In genomic region chr4:2790583-2791517, GRCh38 we compare ENCODE assay signal across 13 cellular contexts. TPM values are rescaled to one million over a fixed set of nuclear protein-coding genes. Genes with fewer than 3 reads are reported as not detected.
DNase-seq lines count a peak whose midpoint lies in the region; ATAC-seq, FAIRE-seq and TF ChIP-seq lines count a peak whose summit lies in the region.
"Had no signal": no experiment of that assay in that cellular context is flagged by ENCODE, and none has a peak within 500 bp of the region (broad histone marks: within the 10 kb centered on the region; RNA-seq: fewer than 3 reads in every experiment).

No MANE protein-coding gene starts in this region.

- WGBS in hepatocyte (ENCODE audit: low lambda C conversion rate, missing lambda C conversion rate): 88% methylated on average over 19 of the region's 19 CpGs
- WGBS in small intestine, 3 donors: 71 to 75% (median 72%) methylated on average over 17 to 19 of the region's 19 CpGs

- FAIRE-seq in small intestine (lab: Jason Lieb, UNC): no peak
- FAIRE-seq: RCC 7860 had no signal

- peak; percentile 41 for DNase-seq in activated CD8-positive, alpha-beta memory T cell treated with anti-CD3 and anti-CD28 coated beads, Interleukin-2, amount 10 ng/mL, durations not matched to agents 7 days and 5 days
- DNase-seq in activated CD8-positive, alpha-beta memory T cell treated with anti-CD3 and anti-CD28 coated beads for 24 hours: no peak
- no peak for DNase-seq in T-cell
- peak; percentile 5 for DNase-seq in hepatocyte (ENCODE audit: low spot score)
- peak; percentile 3 to 50 for DNase-seq in stimulated activated effector memory CD8-positive, alpha-beta T cell treated with anti-CD3 and anti-CD28 coated beads, Interleukin-12 subunit alpha, Interleukin-12 subunit beta, amount 100 ng/mL, for 72 hours (ENCODE audit: low spot score in 2 of 2)
- DNase-seq in type B pancreatic cell (ENCODE audit: extremely low spot score, unreplicated experiment): no peak
- no peak for DNase-seq in iPS-NIHi11 (ENCODE audit: low spot score)
- no peak for DNase-seq in small intestine
- DNase-seq: activated CD4-positive, alpha-beta T cell treated with anti-CD3 and anti-CD28 coated beads for 1 hour; effector CD8-positive, alpha-beta T cell; NCI-H2029 treated with DMSO at 0.1 percent for 48 hours; stimulated activated CD4-positive, alpha-beta T cell treated with anti-CD3 and anti-CD28 coated beads, Interleukin-15, amount 100 ng/mL, for 24 hours had no signal

- peaks cover 13% of the 10 kb centered on the region for H3K79me2 ChIP-seq in hepatocyte

- H3K9me2 ChIP-seq in hepatocyte (replicated peaks; ENCODE audit: insufficient read depth): no peaks in the 10 kb centered on the region

- H3K27me3 Mint-ChIP-seq in activated CD8-positive, alpha-beta memory T cell treated with anti-CD3 and anti-CD28 coated beads, Interleukin-2, amount 10 ng/mL, durations not matched to agents 7 days and 5 days: no peaks in the 10 kb centered on the region
- H3K27me3 Mint-ChIP-seq in T-cell: no peaks in the 10 kb centered on the region
- no peaks in the 10 kb centered on the region for H3K27me3 Mint-ChIP-seq in type B pancreatic cell

- H3K4me3 ChIP-seq in hepatocyte (no peak overlapping the region), small intestine (ENCODE audit: low read depth in 1 of 2, low read length in 2 of 2) (no peak overlapping the region)

- H2AFZ ChIP-seq in hepatocyte: no peak overlapping the region

- CTCF ChIA-PET in activated CD8-positive, alpha-beta memory T cell treated with anti-CD3 and anti-CD28 coated beads, Interleukin-2, amount 10 ng/mL, durations not matched to agents 7 days and 5 days (lab: Charles Lee): no interaction called here
- CTCF ChIA-PET in T-cell (lab: Charles Lee): no interaction called here

- no peaks in the 10 kb centered on the region for H3K36me3 Mint-ChIP-seq in activated CD8-positive, alpha-beta memory T cell treated with anti-CD3 and anti-CD28 coated beads, Interleukin-2, amount 10 ng/mL, durations not matched to agents 7 days and 5 days
- no peaks in the 10 kb centered on the region for H3K36me3 Mint-ChIP-seq in T-cell
- peaks cover 13% of the 10 kb centered on the region for H3K36me3 Mint-ChIP-seq in stimulated activated effector memory CD8-positive, alpha-beta T cell treated with anti-CD3 and anti-CD28 coated beads, Interleukin-12 subunit alpha, Interleukin-12 subunit beta, amount 100 ng/mL, for 72 hours
- H3K36me3 Mint-ChIP-seq in type B pancreatic cell: no peaks in the 10 kb centered on the region

- H3K27ac Mint-ChIP-seq in activated CD8-positive, alpha-beta memory T cell treated with anti-CD3 and anti-CD28 coated beads, Interleukin-2, amount 10 ng/mL, durations not matched to agents 7 days and 5 days: no peak overlapping the region
- H3K27ac Mint-ChIP-seq in T-cell (peak overlapping the region; percentile 65 to 84), type B pancreatic cell (no peak overlapping the region)
- H3K27ac Mint-ChIP-seq in stimulated activated effector memory CD8-positive, alpha-beta T cell treated with anti-CD3 and anti-CD28 coated beads, Interleukin-12 subunit alpha, Interleukin-12 subunit beta, amount 100 ng/mL, for 72 hours: peak overlapping the region; percentile 71

- no peak overlapping the region for H3K27ac ChIP-seq in hepatocyte
- H3K27ac ChIP-seq in small intestine (ENCODE audit: low read depth in 1 of 2, low read length in 1 of 2): no peak overlapping the region

- H3K9me3 ChIP-seq in hepatocyte (ENCODE audit: low read depth) (no peaks in the 10 kb centered on the region), small intestine (ENCODE audit: control insufficient read depth, low read depth) (no peaks in the 10 kb centered on the region)

- POLR2A ChIA-PET in T-cell (lab: Charles Lee): no interaction called here

- no peaks in the 10 kb centered on the region for H4K20me1 ChIP-seq in hepatocyte (ENCODE audit: insufficient read depth, poor library complexity, severe bottlenecking)

- H3K4me1 ChIP-seq in hepatocyte (ENCODE audit: insufficient read depth) (peaks cover 21% of the 10 kb centered on the region), small intestine (ENCODE audit: control insufficient read depth in 2 of 2, insufficient read depth in 1 of 2, low read depth in 1 of 2, low read length in 1 of 2) (peaks cover 8 to 15% of the 10 kb centered on the region in 2 donors)

- H3K36me3 ChIP-seq in hepatocyte (replicated peaks; ENCODE audit: insufficient read depth, low read depth) (no peaks in the 10 kb centered on the region), small intestine (ENCODE audit: control insufficient read depth in 2 of 2, insufficient read depth in 2 of 2, low read length in 2 of 2) (no peaks in the 10 kb centered on the region)

- H3K4me2 ChIP-seq in hepatocyte: no peak overlapping the region

- H3K4me1 Mint-ChIP-seq in activated CD8-positive, alpha-beta memory T cell treated with anti-CD3 and anti-CD28 coated beads, Interleukin-2, amount 10 ng/mL, durations not matched to agents 7 days and 5 days: peaks cover 37% of the 10 kb centered on the region
- H3K4me1 Mint-ChIP-seq in T-cell (peaks cover 47 to 74% (median 64%) of the 10 kb centered on the region in 3 donors), type B pancreatic cell (ENCODE audit: unreplicated experiment) (no peaks in the 10 kb centered on the region)
- H3K4me1 Mint-ChIP-seq in stimulated activated effector memory CD8-positive, alpha-beta T cell treated with anti-CD3 and anti-CD28 coated beads, Interleukin-12 subunit alpha, Interleukin-12 subunit beta, amount 100 ng/mL, for 72 hours: peaks cover 73% of the 10 kb centered on the region

- no peak overlapping the region for H3K4me3 Mint-ChIP-seq in activated CD8-positive, alpha-beta memory T cell treated with anti-CD3 and anti-CD28 coated beads, Interleukin-2, amount 10 ng/mL, durations not matched to agents 7 days and 5 days
- H3K4me3 Mint-ChIP-seq in T-cell (peak overlapping the region in 1 of 3 donors; percentile 48), type B pancreatic cell (no peak overlapping the region)
- no peak overlapping the region for H3K4me3 Mint-ChIP-seq in stimulated activated effector memory CD8-positive, alpha-beta T cell treated with anti-CD3 and anti-CD28 coated beads, Interleukin-12 subunit alpha, Interleukin-12 subunit beta, amount 100 ng/mL, for 72 hours

- TF ChIP-seq CTCF in hepatocyte (IDR thresholded peaks at IDR 0.05; ENCODE audit: poor library complexity) (no peak), type B pancreatic cell (conservative IDR thresholded peaks at IDR 0.05) (no peak)

- H3K9me3 Mint-ChIP-seq in activated CD8-positive, alpha-beta memory T cell treated with anti-CD3 and anti-CD28 coated beads, Interleukin-2, amount 10 ng/mL, durations not matched to agents 7 days and 5 days (ENCODE audit: low read depth): no peaks in the 10 kb centered on the region
- H3K9me3 Mint-ChIP-seq in T-cell: no peaks in the 10 kb centered on the region
- H3K9me3 Mint-ChIP-seq in stimulated activated effector memory CD8-positive, alpha-beta T cell treated with anti-CD3 and anti-CD28 coated beads, Interleukin-12 subunit alpha, Interleukin-12 subunit beta, amount 100 ng/mL, for 72 hours: no peaks in the 10 kb centered on the region
- no peaks in the 10 kb centered on the region for H3K9me3 Mint-ChIP-seq in type B pancreatic cell

- no peaks in the 10 kb centered on the region for H3K27me3 ChIP-seq in hepatocyte
- H3K27me3 ChIP-seq in small intestine (ENCODE audit: control insufficient read depth in 2 of 2, insufficient read depth in 2 of 2, low read length in 2 of 2): no peaks in the 10 kb centered on the region

- ATAC-seq in activated CD8-positive, alpha-beta memory T cell treated with anti-CD3 and anti-CD28 coated beads, Interleukin-2, amount 10 ng/mL, durations not matched to agents 7 days and 5 days: no peak
- no peak for ATAC-seq in T-cell (replicated peaks in 1 of 4)
- no peak for ATAC-seq in stimulated activated effector memory CD8-positive, alpha-beta T cell treated with anti-CD3 and anti-CD28 coated beads, Interleukin-12 subunit alpha, Interleukin-12 subunit beta, amount 100 ng/mL, for 72 hours

RNA-seq across cellular contexts. Expression of gene SH3BP2, which starts 2.0 kb away (rescaled TPM):
- 100 to 1,000 TPM in 1 of 2 experiments, 10 to 100 TPM in 1; 88.0 to 105 TPM for total RNA-seq in activated CD8-positive, alpha-beta memory T cell treated with anti-CD3 and anti-CD28 coated beads, Interleukin-2, amount 10 ng/mL, durations not matched to agents 7 days and 5 days
- total RNA-seq in T-cell (10 to 100 TPM; 44.0 to 68.2 (median 49.7) TPM), hepatocyte (15.0 and 25.7 TPM in 2 replicates), type B pancreatic cell (ENCODE audit: low replicate concordance) (31.4 and 45.4 TPM in 2 replicates)
- polyA plus RNA-seq in hepatocyte (24.3 and 29.6 TPM in 2 replicates), small intestine (10 to 100 TPM in 2 of 3 donors, 1 to 10 TPM in 1; 8.9 to 33.7 (median 13.4) TPM)

RNA-seq across cellular contexts. Expression of gene TNIP2, which starts 34.7 kb away (rescaled TPM):
- 10 to 100 TPM; 51.3 to 53.5 TPM for total RNA-seq in activated CD8-positive, alpha-beta memory T cell treated with anti-CD3 and anti-CD28 coated beads, Interleukin-2, amount 10 ng/mL, durations not matched to agents 7 days and 5 days
- total RNA-seq in T-cell: 10 to 100 TPM; 39.5 to 65.3 (median 59.1) TPM
- 38.2 and 42.7 TPM in 2 replicates for total RNA-seq in hepatocyte
- 43.0 and 50.8 TPM in 2 replicates for polyA plus RNA-seq in hepatocyte
- 25.3 and 26.1 TPM in 2 replicates for total RNA-seq in type B pancreatic cell (ENCODE audit: low replicate concordance)
- 100 to 1,000 TPM in 1 of 3 donors, 10 to 100 TPM in 2; 50.8 to 109 (median 69.7) TPM for polyA plus RNA-seq in small intestine

RNA-seq across cellular contexts. Expression of gene ADD1, which starts 52.8 kb away (rescaled TPM):
- 100 to 1,000 TPM; 251 to 260 TPM for total RNA-seq in activated CD8-positive, alpha-beta memory T cell treated with anti-CD3 and anti-CD28 coated beads, Interleukin-2, amount 10 ng/mL, durations not matched to agents 7 days and 5 days
- total RNA-seq in T-cell (100 to 1,000 TPM; 241 to 274 (median 256) TPM), hepatocyte (143 and 179 TPM in 2 replicates), type B pancreatic cell (ENCODE audit: low replicate concordance) (197 and 235 TPM in 2 replicates)
- polyA plus RNA-seq in hepatocyte (174 and 208 TPM in 2 replicates), small intestine (100 to 1,000 TPM; 158 to 262 (median 180) TPM)

Comparison
In these comparisons a context has a peak if more than half of its experiments do, and no peak if none do; other contexts are left out.
1. DNase-seq: peak in activated CD8-positive, alpha-beta memory T cell treated with anti-CD3 and anti-CD28 coated beads, Interleukin-2, amount 10 ng/mL, durations not matched to agents 7 days and 5 days (single experiment), hepatocyte (single experiment) and stimulated activated effector memory CD8-positive, alpha-beta T cell treated with anti-CD3 and anti-CD28 coated beads, Interleukin-12 subunit alpha, Interleukin-12 subunit beta, amount 100 ng/mL, for 72 hours (2 of 2); none in activated CD8-positive, alpha-beta memory T cell treated with anti-CD3 and anti-CD28 coated beads for 24 hours (single experiment), T-cell (0 of 34), type B pancreatic cell (single experiment), iPS-NIHi11 (single experiment) and small intestine (single experiment).
2. H3K27ac Mint-ChIP-seq: peak in T-cell (2 of 2) and stimulated activated effector memory CD8-positive, alpha-beta T cell treated with anti-CD3 and anti-CD28 coated beads, Interleukin-12 subunit alpha, Interleukin-12 subunit beta, amount 100 ng/mL, for 72 hours (single experiment); none in activated CD8-positive, alpha-beta memory T cell treated with anti-CD3 and anti-CD28 coated beads, Interleukin-2, amount 10 ng/mL, durations not matched to agents 7 days and 5 days (single experiment) and type B pancreatic cell (single experiment).